ENCODE assay signal across 8 cellular contexts in genomic region chr6:37169458-37170272, GRCh38. TPM values are rescaled to one million over a fixed set of nuclear protein-coding genes. Genes with fewer than 3 reads are reported as not detected.
DNase-seq lines count a peak whose midpoint lies in the region; ATAC-seq and TF ChIP-seq lines count a peak whose summit lies in the region.

TSS of gene PIM1 (plus strand) at chr6:37170152. CDS start at chr6:37170576, 424 bp downstream.

- peak; percentile 39 for ATAC-seq in HG03469 (IDR thresholded peaks at IDR 0.05; ENCODE audit: unreplicated experiment)
- peak; percentile 85 for ATAC-seq in left lobe of liver

- peak; percentile 100 for DNase-seq in BE2C
- DNase-seq in GM19240 (ENCODE audit: insufficient read length, low spot score) = peak; percentile 93
- peak; percentile 99 for DNase-seq in NCI-H748 (lab: John Stamatoyannopoulos, UW; ENCODE audit: unreplicated experiment)
- peak; percentile 99 for DNase-seq in activated CD4-positive, alpha-beta T cell treated with anti-CD3 and anti-CD28 coated beads, Interleukin-2, amount 50 U/mL, for 1 hour
- peak; percentile 68 for DNase-seq in cortex of kidney (lab: John Stamatoyannopoulos, UW)
- peak; percentile 100 for DNase-seq in left lobe of liver (ENCODE audit: low spot score)
- DNase-seq in stimulated activated CD4-positive, alpha-beta T cell treated with anti-CD3 and anti-CD28 coated beads, Interleukin-2, amount 100 ng/mL, for 24 hours = peak; percentile 99 to 100

- no peaks in the 10 kb centered on the region for H3K9me3 ChIP-seq in BE2C

- peaks cover 16% of the 10 kb centered on the region for H3K36me3 ChIP-seq in BE2C

- peaks cover 3% of the 10 kb centered on the region; the same call in 1 of the 2 replicates for H3K4me1 ChIP-seq in BE2C

- H3K4me3 ChIP-seq in BE2C (ENCODE audit: low read depth, low read length) = peak within 1 kb of the TSS; percentile 87

- H3K27me3 ChIP-seq in BE2C = no peaks in the 10 kb centered on the region

- no peak for TF ChIP-seq CTCF in BE2C (IDR thresholded peaks at IDR 0.05; ENCODE audit: low read depth, low read length)

RNA-seq across cellular contexts. Expression of gene PIM1, which starts in this region (rescaled TPM):
- 64.9 TPM for polyA plus RNA-seq in BE2C (2012; ENCODE audit: insufficient read depth, insufficient read length, low read depth)
- total RNA-seq in left lobe of liver = 5.7 TPM

Comparison
In these comparisons a context has a peak if more than half of its experiments do, and no peak if none do; other contexts are left out.
1. Peak in every context shown above with its lines: DNase-seq, ATAC-seq and H3K4me3 ChIP-seq.